In the genomic region with DNA sequence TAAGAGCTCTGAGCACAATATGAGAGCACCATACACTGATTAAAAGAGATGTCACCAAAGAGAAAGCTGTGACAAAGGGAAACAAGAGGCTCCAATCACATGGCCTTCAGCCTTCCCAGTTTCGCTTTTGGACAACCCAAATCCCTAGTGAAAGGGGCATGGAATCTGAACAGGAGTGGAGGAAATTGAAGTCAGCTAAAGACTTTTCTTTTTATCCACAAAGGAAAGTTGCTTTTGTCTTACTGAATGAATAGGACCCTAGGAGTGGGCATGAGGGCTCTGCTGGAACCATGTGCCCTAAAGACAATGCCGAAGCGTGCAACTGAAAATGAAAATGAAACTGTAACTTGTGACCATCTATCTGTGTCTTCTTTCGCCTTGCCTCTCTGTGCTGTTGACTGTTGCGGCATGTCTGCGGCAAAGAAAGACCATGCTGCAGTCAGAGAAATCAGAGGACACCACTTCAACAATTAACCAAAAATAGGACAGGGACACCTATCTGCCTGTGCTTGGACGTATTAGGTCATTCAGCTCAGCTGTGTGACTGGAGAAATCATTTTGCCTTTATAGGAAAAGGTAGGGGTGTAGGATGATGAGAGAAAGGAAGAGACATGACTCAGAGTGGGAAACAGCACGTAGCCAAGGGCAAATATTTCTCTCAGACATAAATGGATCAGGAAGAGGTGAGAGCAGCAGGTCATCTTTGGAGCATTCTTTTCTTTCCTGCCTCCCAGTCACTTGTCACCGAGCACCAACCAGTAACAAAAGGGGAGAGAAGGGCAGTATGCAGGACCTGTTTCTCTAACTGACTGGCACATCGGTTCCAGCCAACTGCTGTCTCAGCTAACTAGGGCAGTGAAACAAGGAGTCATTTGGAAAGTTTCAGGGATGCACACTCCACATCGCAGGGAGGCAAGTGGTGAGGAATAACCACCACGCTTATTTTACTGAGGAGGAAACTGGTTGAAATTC, we compare ENCODE assay signal across 8 cellular contexts. TPM values are rescaled to one million over a fixed set of nuclear protein-coding genes. Genes with fewer than 3 reads are reported as not detected.
DNase-seq lines count a peak whose midpoint lies in the region; ATAC-seq and TF ChIP-seq lines count a peak whose summit lies in the region.

No MANE protein-coding gene starts in this region.

- DNase-seq in activated effector memory CD4-positive, alpha-beta T cell treated with anti-CD3 and anti-CD28 coated beads, Interleukin-2, amount 50 U/mL, for 16 hours: peak; percentile 64
- no peak for DNase-seq in activated effector memory CD4-positive, alpha-beta T cell treated with Interleukin-2 at 50 U/mL for 16 hours
- DNase-seq in NAMALWA (ENCODE audit: low spot score) (peak; percentile 11), left colon (no peak), tibial artery (no peak), HuH-7 (ENCODE audit: low spot score) (no peak)

- intact Hi-C loops in left colon (cut with DNase I, micrococcal nuclease): no loop called here
- intact Hi-C loops in tibial artery (cut with DNase I; ENCODE audit: low total_unique reads): no loop called here

- TF ChIP-seq CTCF in tibial artery (IDR thresholded peaks at IDR 0.05): no peak

- ATAC-seq in HG02610 (IDR thresholded peaks at IDR 0.05; ENCODE audit: unreplicated experiment) (peak; percentile 98), left colon (peak; percentile 72)

- H3K27ac ChIP-seq in angular gyrus (ENCODE audit: low read depth, low read length) (peak overlapping the region; percentile 56), tibial artery (peak overlapping the region; percentile 48 to 57)

- H3K4me1 ChIP-seq in tibial artery: peaks cover 0 to 36% (median 5%) of the 10 kb centered on the region in 4 donors

- H3K4me3 ChIP-seq in tibial artery: peak overlapping the region; percentile 35 to 37

- peaks cover 5 to 16% (median 6%) of the 10 kb centered on the region in 3 donors for H3K36me3 ChIP-seq in tibial artery

- H3K27me3 ChIP-seq in tibial artery: no peaks in the 10 kb centered on the region

- H3K9me3 ChIP-seq in tibial artery: no peaks in the 10 kb centered on the region

RNA-seq across cellular contexts. Expression of gene CAV2, which starts 12.3 kb away (rescaled TPM):
- 10 to 100 TPM in 1 of 2 donors, 1 to 10 TPM in 1; 8.9 to 16.1 TPM for total RNA-seq in left colon

RNA-seq across cellular contexts. Expression of gene CAV1, which starts 13.0 kb away (rescaled TPM):
- 10 to 100 TPM; 15.7 to 74.1 TPM for total RNA-seq in left colon

Comparison
In these comparisons a context has a peak if more than half of its experiments do, and no peak if none do; other contexts are left out.
1. DNase-seq: peak in activated effector memory CD4-positive, alpha-beta T cell treated with anti-CD3 and anti-CD28 coated beads, Interleukin-2, amount 50 U/mL, for 16 hours (single experiment) and NAMALWA (single experiment); none in activated effector memory CD4-positive, alpha-beta T cell treated with Interleukin-2 at 50 U/mL for 16 hours (single experiment), left colon (0 of 2), tibial artery (0 of 2) and HuH-7 (single experiment).